ENCODE assay signal across 1 cellular context in genomic region chr19:58150328-58150921, GRCh38.
TF ChIP-seq lines count a peak whose summit lies in the region.

Gene ZNF329 (minus strand): TSS chr19:58150789. CDS start chr19:58129503, 21,286 bp downstream.

TF ChIP-seq in HepG2, 621 proteins besides CTCF, POLR2A, EP300 and RAD21 (continued from another document and continues in another):
- TF ChIP-seq SMARCE1 (IDR thresholded peaks at IDR 0.05; ENCODE audit: borderline replicate concordance) (no peak), ZNF350 (CRISPR knock-in tag; IDR thresholded peaks at IDR 0.05; ENCODE audit: borderline replicate concordance, low read depth) (peak; percentile 41; the same call in 1 of the 2 replicates), ZNF354B (CRISPR knock-in tag; IDR thresholded peaks at IDR 0.05) (no peak), ZBTB42 (CRISPR knock-in tag; IDR thresholded peaks at IDR 0.05) (no peak), RFXANK (CRISPR knock-in tag; IDR thresholded peaks at IDR 0.05) (no peak), ZNF331 (CRISPR knock-in tag; IDR thresholded peaks at IDR 0.05) (no peak), GABPB1 (CRISPR knock-in tag; IDR thresholded peaks at IDR 0.05) (peak; percentile 86), SRF (IDR thresholded peaks at IDR 0.05; ENCODE audit: low read depth, low read length) (no peak), ZNF720 (CRISPR knock-in tag; IDR thresholded peaks at IDR 0.05) (no peak), ZBTB7A (CRISPR knock-in tag; IDR thresholded peaks at IDR 0.05) (no peak), CREBL2 (CRISPR knock-in tag; IDR thresholded peaks at IDR 0.05; ENCODE audit: borderline replicate concordance) (0 out of 2 replicates have a peak, but pooled peaks have one; percentile 42), ZNF597 (CRISPR knock-in tag; IDR thresholded peaks at IDR 0.05) (no peak), ZNF570 (CRISPR knock-in tag; IDR thresholded peaks at IDR 0.05; ENCODE audit: borderline replicate concordance) (no peak), JUND (CRISPR knock-in tag; IDR thresholded peaks at IDR 0.05) (no peak), ZNF749 (CRISPR knock-in tag; IDR thresholded peaks at IDR 0.05; ENCODE audit: borderline replicate concordance) (no peak), CBX5 (CRISPR knock-in tag; IDR thresholded peaks at IDR 0.05; ENCODE audit: borderline replicate concordance) (no peak; the same call in 1 of the 2 replicates), DMTF1 (CRISPR knock-in tag; IDR thresholded peaks at IDR 0.05) (no peak), PCBP1 (IDR thresholded peaks at IDR 0.05; ENCODE audit: borderline replicate concordance, low read depth, low read length) (no peak), KDM1A (CRISPR knock-in tag; IDR thresholded peaks at IDR 0.05) (no peak), CREM (IDR thresholded peaks at IDR 0.05) (no peak), CREM (CRISPR knock-in tag; IDR thresholded peaks at IDR 0.05) (no peak), ZNF678 (CRISPR knock-in tag; IDR thresholded peaks at IDR 0.05) (no peak), KLF16 (CRISPR knock-in tag; IDR thresholded peaks at IDR 0.05) (no peak), ZNF878 (CRISPR knock-in tag; IDR thresholded peaks at IDR 0.05) (no peak), ZNF616 (CRISPR knock-in tag; IDR thresholded peaks at IDR 0.05; ENCODE audit: low read depth) (no peak), ZBTB8A (CRISPR knock-in tag; IDR thresholded peaks at IDR 0.05; ENCODE audit: borderline replicate concordance, low read depth) (no peak), ZNF766 (CRISPR knock-in tag; IDR thresholded peaks at IDR 0.05; ENCODE audit: borderline replicate concordance) (no peak), LBX2 (CRISPR knock-in tag; IDR thresholded peaks at IDR 0.05; ENCODE audit: borderline replicate concordance) (no peak), FOXP1 (IDR thresholded peaks at IDR 0.05) (no peak), FOXP1 (CRISPR knock-in tag; IDR thresholded peaks at IDR 0.05) (no peak), THRA (CRISPR knock-in tag; IDR thresholded peaks at IDR 0.05; ENCODE audit: borderline replicate concordance) (no peak), ZNF7 (CRISPR knock-in tag; IDR thresholded peaks at IDR 0.05) (peak; percentile 91), NONO (IDR thresholded peaks at IDR 0.05) (no peak), NONO (CRISPR knock-in tag; conservative IDR thresholded peaks at IDR 0.05) (peak; percentile 40; the same call in 1 of the 2 replicates), ARID4A (CRISPR knock-in tag; IDR thresholded peaks at IDR 0.05; ENCODE audit: borderline replicate concordance) (peak; percentile 72; the same call in 1 of the 2 replicates), GPN1 (CRISPR knock-in tag; IDR thresholded peaks at IDR 0.05; ENCODE audit: borderline replicate concordance) (no peak), MED8 (CRISPR knock-in tag; IDR thresholded peaks at IDR 0.05; ENCODE audit: insufficient replicate concordance) (no peak), ZNF547 (CRISPR knock-in tag; IDR thresholded peaks at IDR 0.05) (0 out of 2 replicates have a peak, but pooled peaks have one; percentile 55), AHR (CRISPR knock-in tag; IDR thresholded peaks at IDR 0.05) (0 out of 2 replicates have a peak, but pooled peaks have one; percentile 52), MTERF4 (CRISPR knock-in tag; IDR thresholded peaks at IDR 0.05) (no peak), ZNF891 (CRISPR knock-in tag; IDR thresholded peaks at IDR 0.05) (no peak), NFYB (CRISPR knock-in tag; IDR thresholded peaks at IDR 0.05) (no peak), LCORL (IDR thresholded peaks at IDR 0.05) (no peak), LCORL (CRISPR knock-in tag; IDR thresholded peaks at IDR 0.05) (no peak), RXRB (CRISPR knock-in tag; IDR thresholded peaks at IDR 0.05; ENCODE audit: borderline replicate concordance) (no peak), ZFYVE20 (CRISPR knock-in tag; IDR thresholded peaks at IDR 0.05; ENCODE audit: borderline replicate concordance, low read depth) (no peak), ZNF552 (CRISPR knock-in tag; IDR thresholded peaks at IDR 0.05; ENCODE audit: borderline replicate concordance) (no peak), DNMT3B (CRISPR knock-in tag; conservative IDR thresholded peaks at IDR 0.05) (no peak), ESRRA (CRISPR knock-in tag; IDR thresholded peaks at IDR 0.05; ENCODE audit: low read depth) (no peak), ZNF792 (CRISPR knock-in tag; IDR thresholded peaks at IDR 0.05) (no peak), HINFP (CRISPR knock-in tag; IDR thresholded peaks at IDR 0.05; ENCODE audit: low read depth) (no peak), ARNTL (CRISPR knock-in tag; IDR thresholded peaks at IDR 0.05) (no peak), RELA (CRISPR knock-in tag; IDR thresholded peaks at IDR 0.05) (no peak), ZNF335 (CRISPR knock-in tag; IDR thresholded peaks at IDR 0.05) (no peak)
